Comparison of ENCODE assay signal across 26 cellular contexts in the genomic region with DNA sequence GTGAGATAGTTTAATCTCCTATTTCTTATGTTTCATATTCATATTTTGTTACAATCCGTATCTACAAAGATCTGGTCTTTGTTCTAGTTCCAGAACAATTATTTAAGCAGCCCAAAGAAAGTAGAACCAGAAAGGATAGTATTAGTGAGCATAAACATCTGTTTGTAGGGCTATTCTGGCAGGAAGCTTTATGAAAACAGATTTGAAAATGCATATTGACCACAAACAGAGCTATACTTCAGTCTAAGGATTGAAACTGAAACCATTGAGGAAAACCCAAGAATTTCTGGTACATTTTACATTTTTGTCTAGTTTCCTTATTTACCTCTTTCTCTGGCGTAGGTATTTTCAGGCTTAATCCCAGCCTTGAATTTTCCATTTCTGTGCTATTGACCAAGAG. TPM values are rescaled to one million over a fixed set of nuclear protein-coding genes. Genes with fewer than 3 reads are reported as not detected.
DNase-seq lines count a peak whose midpoint lies in the region; ATAC-seq, FAIRE-seq and TF ChIP-seq lines count a peak whose summit lies in the region.
"Had no signal": no experiment of that assay in that cellular context is flagged by ENCODE, and none has a peak within 500 bp of the region (broad histone marks: within the 10 kb centered on the region; RNA-seq: fewer than 3 reads in every experiment).

No MANE protein-coding gene starts in this region.

- no peak overlapping the region for H3K4me3 ChIP-seq in AG10803 (ENCODE audit: low read length)
- H3K4me3 ChIP-seq in GM12878 = no peak overlapping the region
- H3K4me3 ChIP-seq: BLaER1, HAP-1, Peyer's patch had no signal

- no peaks in the 10 kb centered on the region for H3K36me3 Mint-ChIP-seq in activated T-cell treated with anti-CD3 and anti-CD28 coated beads, Interleukin-2, amount 50 U/mL, for 72 hours (ENCODE audit: insufficient read depth in 2 of 2)
- H3K36me3 Mint-ChIP-seq: CD4-positive, CD25-positive, alpha-beta regulatory T cell had no signal

- TF ChIP-seq CTCF in AG10803 (conservative IDR thresholded peaks at IDR 0.05; ENCODE audit: low read length) (no peak), GM12878 (IDR thresholded peaks at IDR 0.05 in 2 of 3, conservative IDR thresholded peaks at IDR 0.05 in 1 of 3; ENCODE audit: control insufficient read depth in 2 of 3, extremely low read depth in 1 of 3, insufficient read depth in 1 of 3, low read depth in 3 of 3, low read length in 3 of 3) (no peak)

- ATAC-seq in GM19395 (IDR thresholded peaks at IDR 0.05; ENCODE audit: unreplicated experiment) = peak; percentile 70
- ATAC-seq in HG02852 (IDR thresholded peaks at IDR 0.05; ENCODE audit: unreplicated experiment) = peak; percentile 55
- no peak for ATAC-seq in GM12878
- no peak for ATAC-seq in activated T-cell treated with anti-CD3 and anti-CD28 coated beads, Interleukin-2, amount 50 U/mL, for 72 hours (replicated peaks in 1 of 2)
- no peak for ATAC-seq in HG03432 (IDR thresholded peaks at IDR 0.05; ENCODE audit: unreplicated experiment)

- H3K4me2 ChIP-seq in GM12878 (ENCODE audit: control insufficient read depth, insufficient read depth) = peak overlapping the region; percentile 61
- H3K4me2 ChIP-seq: BLaER1, SK-N-SH had no signal

- SMC1A ChIA-PET in GM12878 (lab: Charles Lee; ENCODE audit: uncharacterized antibody, unreplicated experiment) = no interaction called here

- intact Hi-C loops in GM12878 (cut with micrococcal nuclease; ENCODE audit: unreplicated experiment) = no loop called here

- CTCF ChIA-PET in GM12878 (lab: Yijun Ruan, JAX) = interaction anchor here (1.2 to 2.7 kb wide), 3 partner anchors 10 to 17 kb away, joined by 4 to 14 read pairs (median 4); no protein-coding TSS in a partner anchor

- H3K27ac ChIP-seq in GM12878 (ENCODE audit: control insufficient read depth, insufficient read depth) = no peak overlapping the region
- H3K27ac ChIP-seq: BLaER1, Peyer's patch had no signal

- in situ Hi-C loops in GM12878 (cut with MboI) = no loop called here

- H2AFZ ChIP-seq in GM12878 (ENCODE audit: control insufficient read depth, low read depth, low read length) = no peak overlapping the region

- FAIRE-seq in GM12878 (lab: Jason Lieb, UNC) = peak; percentile 13
- FAIRE-seq: D721Med, GM12891 had no signal

- no peaks in the 10 kb centered on the region for H3K9me3 ChIP-seq in GM12878 (replicated peaks; ENCODE audit: control insufficient read depth, insufficient read depth, low read length)
- H3K9me3 ChIP-seq: BLaER1, HAP-1, Peyer's patch had no signal

- H3K79me2 ChIP-seq in GM12878 (ENCODE audit: control insufficient read depth, insufficient read depth, low read length) = no peaks in the 10 kb centered on the region

- no peak overlapping the region for H3K27ac Mint-ChIP-seq in activated T-cell treated with anti-CD3 and anti-CD28 coated beads, Interleukin-2, amount 50 U/mL, for 72 hours
- H3K27ac Mint-ChIP-seq: CD4-positive, CD25-positive, alpha-beta regulatory T cell; HFFc6; T-helper 1 cell treated with Interleukin-12 subunit alpha and Interleukin-12 subunit beta and Interleukin-4 antibody, amounts not matched to agents 30 μg/mL and 1 μg/mL, for 36 hours had no signal

- DNase-seq in AG10803 (ENCODE audit: low read depth) = peak; percentile 3
- DNase-seq in GM12878 (ENCODE audit: low read depth, low spot score) = no peak
- DNase-seq in activated T-cell treated with anti-CD3 and anti-CD28 coated beads, Interleukin-2, amount 50 U/mL, for 72 hours = no peak
- no peak for DNase-seq in iPS-NIHi7 (ENCODE audit: extremely low spot score)
- no peak for DNase-seq in GDM1 (lab: John Stamatoyannopoulos, UW)
- DNase-seq: 8988T; CD4-positive, CD25-positive, alpha-beta regulatory T cell; GOT3; Kasumi-1; NCI-H2029; NCI-H69; OCI-M1; Peyer's patch; SK-N-SH; SW 1271 had no signal

- no peaks in the 10 kb centered on the region for H3K9me3 Mint-ChIP-seq in activated T-cell treated with anti-CD3 and anti-CD28 coated beads, Interleukin-2, amount 50 U/mL, for 72 hours
- H3K9me3 Mint-ChIP-seq: HFFc6; T-helper 1 cell treated with Interleukin-12 subunit alpha and Interleukin-12 subunit beta and Interleukin-4 antibody, amounts not matched to agents 30 μg/mL and 1 μg/mL, for 36 hours had no signal

- no peak for TF ChIP-seq POLR2A in GM12878 (IDR thresholded peaks at IDR 0.05; ENCODE audit: low read depth, low read length)

- no peaks in the 10 kb centered on the region for H3K27me3 ChIP-seq in GM12878 (replicated peaks in 1 of 2; ENCODE audit: control insufficient read depth in 2 of 2, insufficient read depth in 2 of 2, low read length in 1 of 2)
- H3K27me3 ChIP-seq: BLaER1, Peyer's patch had no signal

- TF ChIP-seq RAD21 in GM12878 (IDR thresholded peaks at IDR 0.05; ENCODE audit: insufficient read depth, low read depth, low read length) = no peak

- H3K4me1 Mint-ChIP-seq in activated T-cell treated with anti-CD3 and anti-CD28 coated beads, Interleukin-2, amount 50 U/mL, for 72 hours (ENCODE audit: low read depth) = no peaks in the 10 kb centered on the region
- H3K4me1 Mint-ChIP-seq: CD4-positive, CD25-positive, alpha-beta regulatory T cell had no signal

- RAD21 ChIA-PET in GM12878 (lab: Charles Lee; ENCODE audit: unreplicated experiment) = no interaction called here

- no TSS peak for BruUV-seq in GM12878 (replicated peaks; lab: Mats Ljungman, UMichigan)

- TF ChIP-seq EP300 in GM12878 (IDR thresholded peaks at IDR 0.05; ENCODE audit: borderline replicate concordance in 1 of 2, control insufficient read depth in 1 of 2, low read depth in 2 of 2, low read length in 2 of 2) = no peak

- POLR2A ChIA-PET in GM12878 (lab: Charles Lee) = no interaction called here

- H3K36me3 ChIP-seq in GM12878 (ENCODE audit: control insufficient read depth in 2 of 2, insufficient read depth in 2 of 2, low read length in 1 of 2) = no peaks in the 10 kb centered on the region
- H3K36me3 ChIP-seq: BLaER1, HAP-1, Peyer's patch had no signal

- no peak overlapping the region for H3K4me3 Mint-ChIP-seq in activated T-cell treated with anti-CD3 and anti-CD28 coated beads, Interleukin-2, amount 50 U/mL, for 72 hours
- H3K4me3 Mint-ChIP-seq: CD4-positive, CD25-positive, alpha-beta regulatory T cell; HFFc6; T-helper 1 cell treated with Interleukin-12 subunit alpha and Interleukin-12 subunit beta and Interleukin-4 antibody, amounts not matched to agents 30 μg/mL and 1 μg/mL, for 36 hours had no signal

- WGBS in GM12878 (ENCODE audit: insufficient coverage, insufficient replicate concordance, low lambda C conversion rate, missing lambda C conversion rate) = 14% methylated on average over 2 of the region's 2 CpGs

- H3K9ac ChIP-seq in GM12878 (ENCODE audit: control insufficient read depth, insufficient read depth, low read length) = no peak overlapping the region
- H3K9ac ChIP-seq: BLaER1, SK-N-SH had no signal

- no peaks in the 10 kb centered on the region for H3K27me3 Mint-ChIP-seq in activated T-cell treated with anti-CD3 and anti-CD28 coated beads, Interleukin-2, amount 50 U/mL, for 72 hours (ENCODE audit: low read depth)

- H4K20me1 ChIP-seq in GM12878 (ENCODE audit: control insufficient read depth, insufficient read depth) = no peaks in the 10 kb centered on the region
- H4K20me1 ChIP-seq: BLaER1 had no signal

- H3K4me1 ChIP-seq in GM12878 (ENCODE audit: control insufficient read depth, insufficient read depth, low read length) = peaks cover 7% of the 10 kb centered on the region; the same call in 1 of the 2 replicates
- H3K4me1 ChIP-seq: Peyer's patch had no signal

TF ChIP-seq in GM12878, 131 proteins besides CTCF, POLR2A, EP300 and RAD21:
- no peak for TF ChIP-seq STAT3 (IDR thresholded peaks at IDR 0.05; ENCODE audit: low read depth, low read length)
- TF ChIP-seq ZNF207 (IDR thresholded peaks at IDR 0.05; ENCODE audit: borderline replicate concordance) = no peak
- TF ChIP-seq SMARCA5 (IDR thresholded peaks at IDR 0.05) = no peak
- TF ChIP-seq FOS (IDR thresholded peaks at IDR 0.05; ENCODE audit: borderline replicate concordance, extremely low read depth, insufficient read length) = no peak
- TF ChIP-seq RUNX3 (IDR thresholded peaks at IDR 0.05; ENCODE audit: low read length) = peak; percentile 34; the same call in 1 of the 2 replicates
- TF ChIP-seq HDGF (IDR thresholded peaks at IDR 0.05) = no peak
- no peak for TF ChIP-seq RFX5 (IDR thresholded peaks at IDR 0.05; ENCODE audit: low read depth, low read length)

RNA-seq across cellular contexts. Expression of a gene that starts 28.1 kb away (rescaled TPM):
- total RNA-seq in GM12878 (2013; cell fraction: nucleolus; rRNA removed) = 2.0 and 2.7 TPM in 2 replicates
- total RNA-seq in GM12878 (2014; rRNA removed) (0.06 and 0.11 TPM in 2 replicates), GM12878 (2014; rRNA removed; fragmentation: Illumina TruSeq; extraction: Trizol) (0.04 and 0.09 TPM in 2 replicates), GM12878 (2021) (0.05 and 0.13 TPM in 2 replicates)
- polyA plus RNA-seq in GM12878 (2011; ENCODE audit: low read depth) = 0.13 TPM
- polyA plus RNA-seq in GM12878 (2011; rRNA removed) (0.14 and 0.16 TPM in 2 replicates), GM12878 (2014; fragmentation: Illumina TruSeq; extraction: Trizol) (0.06 and 0.14 TPM in 2 replicates), GM12878 (2014; fragmentation: Nextera tagmentation; extraction: Ambion mirVana) (under 1 TPM in 1 of 2 experiments, not detected in 1; 0.08 TPM), GM12878 (2014; rRNA removed) (0.13 and 0.27 TPM in 2 replicates), GM12878 (2016; fragmentation: Nextera tagmentation; extraction: Ambion mirVana) (not detected)
- polyA plus RNA-seq in GM12878 (2011; cell fraction: cytosol; rRNA removed) = 0.03 and 0.06 TPM in 2 replicates
- polyA plus RNA-seq in GM12878 (2011; cell fraction: nucleus; rRNA removed) = 0.72 and 0.76 TPM in 2 replicates
- 0.07 and 0.09 TPM in 2 replicates for polyA plus RNA-seq in GM12878 (2012)
- 0.51 and 1.5 TPM in 2 replicates for polyA minus RNA-seq in GM12878 (2011; rRNA and poly(A)+ RNA removed)
- polyA minus RNA-seq in GM12878 (2011; cell fraction: cytosol; rRNA and poly(A)+ RNA removed) = not detected in 2 replicates
- polyA minus RNA-seq in GM12878 (2011; cell fraction: nucleus; rRNA and poly(A)+ RNA removed) = 0.24 and 0.96 TPM in 2 replicates
- under 1 TPM; 0.14 to 0.19 TPM for total RNA-seq in activated T-cell treated with anti-CD3 and anti-CD28 coated beads, Interleukin-2, amount 50 U/mL, for 72 hours
- total RNA-seq: HT-29, M059J had no signal
- polyA plus RNA-seq: CD4-positive, CD25-positive, alpha-beta regulatory T cell had no signal

Comparison
In these comparisons a context has a peak if more than half of its experiments do, and no peak if none do; other contexts are left out.
1. ATAC-seq: peak in GM19395 (single experiment) and HG02852 (single experiment); none in GM12878 (single experiment), activated T-cell treated with anti-CD3 and anti-CD28 coated beads, Interleukin-2, amount 50 U/mL, for 72 hours (0 of 2) and HG03432 (single experiment).